In the genomic region with DNA sequence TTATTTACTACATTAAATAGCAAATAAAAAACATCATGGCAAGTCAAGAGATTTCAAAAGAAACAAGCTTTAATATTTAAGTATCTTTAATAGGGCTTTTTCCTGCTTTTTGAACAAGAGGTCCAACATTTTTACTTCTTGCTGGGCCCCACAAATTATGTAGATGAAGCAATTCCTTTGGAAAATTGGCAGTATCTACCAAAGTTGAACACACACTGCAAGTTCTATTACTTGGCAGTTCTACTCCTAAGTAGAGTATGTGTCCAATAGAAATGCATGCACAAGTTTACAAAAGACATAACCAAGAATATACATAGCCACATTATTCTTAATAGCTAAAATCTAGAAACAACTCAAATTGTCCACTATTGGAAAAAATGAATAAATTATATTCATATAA, we compare ENCODE assay signal across 25 cellular contexts. TPM values are rescaled to one million over a fixed set of nuclear protein-coding genes. Genes with fewer than 3 reads are reported as not detected.
DNase-seq lines count a peak whose midpoint lies in the region; ATAC-seq, FAIRE-seq and TF ChIP-seq lines count a peak whose summit lies in the region.
"Had no signal": no experiment of that assay in that cellular context is flagged by ENCODE, and none has a peak within 500 bp of the region (broad histone marks: within the 10 kb centered on the region; RNA-seq: fewer than 3 reads in every experiment).

No MANE protein-coding gene starts in this region.

- no peak overlapping the region for H3K14ac ChIP-seq in IMR-90 (replicated peaks; ENCODE audit: low read depth, low read length)

- H4K91ac ChIP-seq in IMR-90 (ENCODE audit: insufficient read depth, low read depth, low read length): no peak overlapping the region

- POLR2A ChIA-PET in IMR-90 (lab: Charles Lee; ENCODE audit: unreplicated experiment) (no interaction called here), endothelial cell of umbilical vein (lab: Charles Lee) (interaction anchor here (0.7 kb wide), 1 partner anchor 31 kb away, joined by 3 read pairs; no protein-coding TSS in a partner anchor)
- POLR2A ChIA-PET in CD8-positive, alpha-beta T cell (lab: Charles Lee): no interaction called here

- no peak overlapping the region for H3K27ac Mint-ChIP-seq in CD8-positive, alpha-beta T cell
- H3K27ac Mint-ChIP-seq: CD4-positive, alpha-beta T cell had no signal

- in situ Hi-C loops in IMR-90 (cut with MboI; ENCODE audit: low sequenced_read_pairs): no loop called here

- ATAC-seq in IMR-90 (ENCODE audit: low read depth) (peak; percentile 56; the same call in 1 of the 2 replicates), GM18909 (IDR thresholded peaks at IDR 0.05; ENCODE audit: poor library complexity, unreplicated experiment) (no peak)
- no peak for ATAC-seq in CD8-positive, alpha-beta T cell
- ATAC-seq: Right ventricle myocardium inferior had no signal

- H2AK9ac ChIP-seq in IMR-90 (replicated peaks; ENCODE audit: low read depth, low read length, poor library complexity): no peak overlapping the region

- no peak overlapping the region for H3K23ac ChIP-seq in IMR-90 (ENCODE audit: low read depth, low read length)

- H3K36me3 ChIP-seq in IMR-90 (ENCODE audit: control insufficient read depth, insufficient read depth, low read length) (no peaks in the 10 kb centered on the region), endothelial cell of umbilical vein (ENCODE audit: control insufficient read depth in 2 of 2, extremely low read depth in 1 of 2, insufficient read depth in 2 of 2, low read length in 2 of 2) (no peaks in the 10 kb centered on the region), hepatocyte (replicated peaks; ENCODE audit: insufficient read depth, low read depth) (no peaks in the 10 kb centered on the region), spleen (no peaks in the 10 kb centered on the region)
- H3K36me3 ChIP-seq in CD8-positive, alpha-beta T cell (ENCODE audit: insufficient read depth, low read length): no peaks in the 10 kb centered on the region
- H3K36me3 ChIP-seq: HAP-1, MG63, SJSA1 had no signal

- no peak overlapping the region for H3K4me3 Mint-ChIP-seq in CD8-positive, alpha-beta T cell
- H3K4me3 Mint-ChIP-seq: CD4-positive, alpha-beta T cell had no signal

- H3K4me1 ChIP-seq in IMR-90 (ENCODE audit: control insufficient read depth, insufficient read depth, low read length) (no peaks in the 10 kb centered on the region), endothelial cell of umbilical vein (ENCODE audit: control insufficient read depth, extremely low read depth, insufficient read depth, low read length) (peaks cover 12% of the 10 kb centered on the region), hepatocyte (ENCODE audit: insufficient read depth) (peaks cover 11% of the 10 kb centered on the region), spleen (peaks cover 0 to 32% (median 14%) of the 10 kb centered on the region in 6 donors)
- no peaks in the 10 kb centered on the region for H3K4me1 ChIP-seq in CD8-positive, alpha-beta T cell (ENCODE audit: insufficient read depth, low read length)
- H3K4me1 ChIP-seq: HAP-1, SJSA1 had no signal

- H3K27me3 ChIP-seq in IMR-90 (ENCODE audit: control insufficient read depth, insufficient read depth, low read length) (peaks cover 9% of the 10 kb centered on the region), endothelial cell of umbilical vein (ENCODE audit: control insufficient read depth in 2 of 2, insufficient read depth in 2 of 2, low read length in 2 of 2) (no peaks in the 10 kb centered on the region), hepatocyte (peaks cover 6% of the 10 kb centered on the region), spleen (replicated peaks in 1 of 7) (no peaks in the 10 kb centered on the region)
- H3K27me3 ChIP-seq in CD8-positive, alpha-beta T cell (ENCODE audit: insufficient read depth, low read length): no peaks in the 10 kb centered on the region
- H3K27me3 ChIP-seq: BLaER1 treated with 17β-estradiol and CSF1 and Interleukin-3, amounts not matched to agents 10 nM and 100 nM had no signal

- H2BK5ac ChIP-seq in IMR-90 (ENCODE audit: low read depth, low read length, poor library complexity, severe bottlenecking): no peak overlapping the region

- H3K9me1 ChIP-seq in IMR-90 (ENCODE audit: insufficient read depth, low read length) (no peaks in the 10 kb centered on the region), endothelial cell of umbilical vein (replicated peaks; ENCODE audit: control insufficient read depth, extremely low read depth, insufficient read depth, low read length) (no peaks in the 10 kb centered on the region)

- no peak overlapping the region for H3K4me3 ChIP-seq in IMR-90 (ENCODE audit: insufficient read depth, low read depth, low read length)
- no peak overlapping the region for H3K4me3 ChIP-seq in endothelial cell of umbilical vein (replicated peaks in 1 of 3; ENCODE audit: insufficient read depth in 1 of 3, low read depth in 1 of 3, low read length in 3 of 3)
- H3K4me3 ChIP-seq in hepatocyte: no peak overlapping the region
- H3K4me3 ChIP-seq in spleen: no peak overlapping the region
- no peak overlapping the region for H3K4me3 ChIP-seq in CD8-positive, alpha-beta T cell (ENCODE audit: low read depth, low read length)
- H3K4me3 ChIP-seq: BLaER1 treated with 17β-estradiol and CSF1 and Interleukin-3, amounts not matched to agents 10 nM and 100 nM; HAP-1; MG63; PC-9; SJSA1 had no signal

- no peak overlapping the region for H3K18ac ChIP-seq in IMR-90 (ENCODE audit: low read depth, low read length)

- H3K27me3 Mint-ChIP-seq in CD8-positive, alpha-beta T cell (ENCODE audit: low read depth): peaks cover 16% of the 10 kb centered on the region

- TF ChIP-seq CTCF in IMR-90 (conservative IDR thresholded peaks at IDR 0.05; ENCODE audit: low read depth, low read length) (no peak), endothelial cell of umbilical vein (IDR thresholded peaks at IDR 0.05; ENCODE audit: extremely low read depth in 1 of 2, insufficient read depth in 1 of 2, low read depth in 1 of 2, low read length in 2 of 2) (no peak), hepatocyte (IDR thresholded peaks at IDR 0.05; ENCODE audit: poor library complexity) (no peak), spleen (IDR thresholded peaks at IDR 0.05 in 8 of 11, conservative IDR thresholded peaks at IDR 0.05 in 3 of 11) (no peak)
- TF ChIP-seq CTCF in CD8-positive, alpha-beta T cell (IDR thresholded peaks at IDR 0.05): no peak

- H3K27ac ChIP-seq in IMR-90 (ENCODE audit: insufficient read depth, low read length): no peak overlapping the region
- H3K27ac ChIP-seq in endothelial cell of umbilical vein (ENCODE audit: insufficient read depth, low read depth, low read length): no peak overlapping the region
- H3K27ac ChIP-seq in hepatocyte: no peak overlapping the region
- peak overlapping the region in 6 of 8 donors; percentile 37 to 61 (median 52) for H3K27ac ChIP-seq in spleen
- no peak overlapping the region for H3K27ac ChIP-seq in CD8-positive, alpha-beta T cell (ENCODE audit: low read depth, low read length)
- H3K27ac ChIP-seq: BLaER1 treated with 17β-estradiol and CSF1 and Interleukin-3, amounts not matched to agents 10 nM and 100 nM; PC-9; SJSA1 had no signal

- no peaks in the 10 kb centered on the region for H3K9me3 Mint-ChIP-seq in CD8-positive, alpha-beta T cell
- H3K9me3 Mint-ChIP-seq: CD4-positive, alpha-beta T cell had no signal

- H3K79me2 ChIP-seq in endothelial cell of umbilical vein (ENCODE audit: control insufficient read depth, insufficient read depth, low read length): no peaks in the 10 kb centered on the region
- H3K79me2 ChIP-seq in hepatocyte: no peaks in the 10 kb centered on the region

- DNase-seq in IMR-90 (peak; percentile 12), endothelial cell of umbilical vein (ENCODE audit: low read depth, low spot score) (no peak), hepatocyte (ENCODE audit: low spot score) (no peak), spleen (no peak), SW 1271 (lab: John Stamatoyannopoulos, UW) (no peak)
- DNase-seq in CD8-positive, alpha-beta T cell: no peak
- DNase-seq: AML-193; CD4-positive, alpha-beta T cell; COR-L47; DMS53; GOT3; KBM-7; MG63; NCI-H1105 treated with DMSO at 0.1 percent for 48 hours; NCI-H2029; NCI-H446; NCI-H526 had no signal

- no peaks in the 10 kb centered on the region for H3K4me1 Mint-ChIP-seq in CD8-positive, alpha-beta T cell (ENCODE audit: low read depth)

- H2BK15ac ChIP-seq in IMR-90 (ENCODE audit: low read depth, low read length): no peak overlapping the region

- H4K20me1 ChIP-seq in IMR-90 (ENCODE audit: insufficient read depth, low read length) (no peaks in the 10 kb centered on the region), endothelial cell of umbilical vein (replicated peaks; ENCODE audit: control insufficient read depth, extremely low read depth, insufficient read depth, low read length) (no peaks in the 10 kb centered on the region), hepatocyte (ENCODE audit: insufficient read depth, poor library complexity, severe bottlenecking) (no peaks in the 10 kb centered on the region)
- H4K20me1 ChIP-seq: BLaER1 treated with 17β-estradiol and CSF1 and Interleukin-3, amounts not matched to agents 10 nM and 100 nM had no signal

- TF ChIP-seq POLR2A in IMR-90 (IDR thresholded peaks at IDR 0.05; ENCODE audit: low read depth, low read length) (no peak), endothelial cell of umbilical vein (IDR thresholded peaks at IDR 0.05; ENCODE audit: low read depth, low read length) (no peak), spleen (IDR thresholded peaks at IDR 0.05) (no peak)

- H3K56ac ChIP-seq in IMR-90 (ENCODE audit: extremely low read depth, insufficient read depth, low read length): no peak overlapping the region

- no peaks in the 10 kb centered on the region for H3K36me3 Mint-ChIP-seq in CD8-positive, alpha-beta T cell

- H3K4me2 ChIP-seq in IMR-90 (ENCODE audit: low read depth, low read length) (no peak overlapping the region), endothelial cell of umbilical vein (ENCODE audit: insufficient read depth, low read length) (peak overlapping the region; percentile 73), hepatocyte (peak overlapping the region; percentile 2)
- H3K4me2 ChIP-seq: PC-9 had no signal

- no peak for FAIRE-seq in endothelial cell of umbilical vein (lab: Jason Lieb, UNC)
- FAIRE-seq: HTR-8/SVneo had no signal

- H3K9me3 ChIP-seq in IMR-90 (ENCODE audit: control insufficient read depth, insufficient read depth, low read length): no peaks in the 10 kb centered on the region
- H3K9me3 ChIP-seq in endothelial cell of umbilical vein (replicated peaks; ENCODE audit: control insufficient read depth, insufficient read depth, low read length): no peaks in the 10 kb centered on the region
- no peaks in the 10 kb centered on the region for H3K9me3 ChIP-seq in hepatocyte (ENCODE audit: low read depth)
- no peaks in the 10 kb centered on the region for H3K9me3 ChIP-seq in spleen
- H3K9me3 ChIP-seq in CD8-positive, alpha-beta T cell (ENCODE audit: low read length): no peaks in the 10 kb centered on the region
- H3K9me3 ChIP-seq: HAP-1, MG63, SJSA1 had no signal

- no peak overlapping the region for H2BK120ac ChIP-seq in IMR-90 (ENCODE audit: low read depth, low read length)

- intact Hi-C loops in IMR-90 (cut with micrococcal nuclease) (no loop called here), endothelial cell of umbilical vein (cut with micrococcal nuclease) (no loop called here), spleen (cut with DNase I; ENCODE audit: low total_unique reads) (no loop called here)
- intact Hi-C loops in CD8-positive, alpha-beta T cell (cut with DNase I, micrococcal nuclease): no loop called here

- dilution Hi-C loops in IMR-90 (cut with HindIII; ENCODE audit: low sequenced_read_pairs, unreplicated experiment) (no loop called here), endothelial cell of umbilical vein (cut with MboI; ENCODE audit: extremely low pct_ligation_motif_present, low sequenced_read_pairs) (no loop called here)

- no peaks in the 10 kb centered on the region for H3K9me2 ChIP-seq in hepatocyte (replicated peaks; ENCODE audit: insufficient read depth)

- H3K4ac ChIP-seq in IMR-90 (ENCODE audit: low read depth, low read length): no peak overlapping the region

- CTCF ChIA-PET in IMR-90 (lab: Yijun Ruan, JAX) (interaction anchor here (0.7 kb wide), 2 partner anchors 145 to 911 kb away, joined by 3 to 6 read pairs; no protein-coding TSS in a partner anchor), endothelial cell of umbilical vein (lab: Charles Lee) (interaction anchor here (1.4 to 3.2 kb wide), 6 partner anchors 13 to 94 kb away, joined by 3 to 15 read pairs (median 6); a partner anchor contains a TSS)
- CTCF ChIA-PET in CD8-positive, alpha-beta T cell (lab: Charles Lee): no interaction called here

- no peak overlapping the region for H2BK20ac ChIP-seq in IMR-90 (ENCODE audit: low read depth, low read length)

- H4K8ac ChIP-seq in IMR-90 (ENCODE audit: low read depth in 2 of 2, low read length in 2 of 2): no peak overlapping the region

- H4K5ac ChIP-seq in IMR-90 (ENCODE audit: low read depth, low read length): no peak overlapping the region

- H3K79me1 ChIP-seq in IMR-90 (ENCODE audit: low read depth in 1 of 2, low read length in 2 of 2): no peaks in the 10 kb centered on the region

- no peak overlapping the region for H2AK5ac ChIP-seq in IMR-90 (ENCODE audit: low read depth, low read length)

- H2AFZ ChIP-seq in IMR-90 (replicated peaks; ENCODE audit: low read length, poor library complexity) (no peak overlapping the region), endothelial cell of umbilical vein (ENCODE audit: low read depth, low read length) (no peak overlapping the region), hepatocyte (no peak overlapping the region)
- H2AFZ ChIP-seq: PC-9 had no signal

- H3K9ac ChIP-seq in IMR-90 (ENCODE audit: low read depth, low read length): no peak overlapping the region
- H3K9ac ChIP-seq in endothelial cell of umbilical vein (replicated peaks; ENCODE audit: extremely low read depth, insufficient read depth, low read length): no peak overlapping the region
- H3K9ac ChIP-seq: BLaER1 treated with 17β-estradiol and CSF1 and Interleukin-3, amounts not matched to agents 10 nM and 100 nM had no signal

- no TSS peak for BruUV-seq in IMR-90 (replicated peaks; lab: Mats Ljungman, UMichigan)
- no TSS peak for BruUV-seq in endothelial cell of umbilical vein (replicated peaks; lab: Mats Ljungman, UMichigan)

- TF ChIP-seq RAD21 in IMR-90 (IDR thresholded peaks at IDR 0.05; ENCODE audit: low read length): no peak

RNA-seq across cellular contexts. Expression of a gene that starts 6.3 kb away (rescaled TPM):
- 59.3 and 89.7 TPM in 2 replicates for total RNA-seq in IMR-90 (2012; rRNA removed)
- 33.7 and 38.7 TPM in 2 replicates for polyA plus RNA-seq in IMR-90 (2012; rRNA removed)
- 79.5 and 106 TPM in 2 replicates for polyA plus RNA-seq in IMR-90 (2012; cell fraction: cytosol; rRNA removed)
- polyA plus RNA-seq in IMR-90 (2012; cell fraction: nucleus; rRNA removed; ENCODE audit: low replicate concordance): 12.2 and 34.5 TPM in 2 replicates
- total RNA-seq in endothelial cell of umbilical vein: 74.1 and 78.1 TPM in 2 replicates
- 363 and 370 TPM in 2 replicates for polyA plus RNA-seq in endothelial cell of umbilical vein
- 148 and 198 TPM in 2 replicates for polyA plus RNA-seq in endothelial cell of umbilical vein (2011; cell fraction: cytosol; rRNA removed)
- 62.3 and 69.5 TPM in 2 replicates for polyA plus RNA-seq in endothelial cell of umbilical vein (2011; cell fraction: nucleus; rRNA removed)
- polyA plus RNA-seq in endothelial cell of umbilical vein (2012): 72.7 and 85.8 TPM in 2 replicates
- polyA minus RNA-seq in endothelial cell of umbilical vein: 75.8 and 76.8 TPM in 2 replicates
- 24.6 TPM for polyA minus RNA-seq in endothelial cell of umbilical vein (2011; cell fraction: cytosol; rRNA and poly(A)+ RNA removed)
- 28.7 and 32.6 TPM in 2 replicates for polyA minus RNA-seq in endothelial cell of umbilical vein (2011; cell fraction: nucleus; rRNA and poly(A)+ RNA removed)
- 154 and 156 TPM in 2 replicates for total RNA-seq in hepatocyte
- polyA plus RNA-seq in hepatocyte: 180 and 212 TPM in 2 replicates
- 100 to 1,000 TPM; 114 to 257 (median 134) TPM for total RNA-seq in spleen
- 100 to 1,000 TPM in 2 of 3 donors, 10 to 100 TPM in 1; 93.4 to 132 (median 125) TPM for polyA plus RNA-seq in spleen
- 10 to 100 TPM; 22.4 to 22.7 TPM for total RNA-seq in CD8-positive, alpha-beta T cell

RNA-seq across cellular contexts. Expression of a gene that starts 12.9 kb away (rescaled TPM):
- total RNA-seq in IMR-90 (2012; rRNA removed): 0.72 and 1.1 TPM in 2 replicates
- polyA plus RNA-seq in IMR-90 (2012; rRNA removed): 0.34 and 0.53 TPM in 2 replicates
- polyA plus RNA-seq in IMR-90 (2012; cell fraction: cytosol; rRNA removed): 0.05 and 0.07 TPM in 2 replicates
- 0.13 and 1.0 TPM in 2 replicates for polyA plus RNA-seq in IMR-90 (2012; cell fraction: nucleus; rRNA removed; ENCODE audit: low replicate concordance)
- 7.4 and 8.5 TPM in 2 replicates for total RNA-seq in endothelial cell of umbilical vein
- 2.0 and 2.3 TPM in 2 replicates for polyA plus RNA-seq in endothelial cell of umbilical vein
- 3.0 and 3.2 TPM in 2 replicates for polyA plus RNA-seq in endothelial cell of umbilical vein (2011; cell fraction: cytosol; rRNA removed)
- 6.9 and 7.4 TPM in 2 replicates for polyA plus RNA-seq in endothelial cell of umbilical vein (2011; cell fraction: nucleus; rRNA removed)
- 1.2 and 2.1 TPM in 2 replicates for polyA plus RNA-seq in endothelial cell of umbilical vein (2012)
- 6.3 and 11.1 TPM in 2 replicates for polyA minus RNA-seq in endothelial cell of umbilical vein
- not detected for polyA minus RNA-seq in endothelial cell of umbilical vein (2011; cell fraction: cytosol; rRNA and poly(A)+ RNA removed)
- 6.0 and 7.9 TPM in 2 replicates for polyA minus RNA-seq in endothelial cell of umbilical vein (2011; cell fraction: nucleus; rRNA and poly(A)+ RNA removed)
- total RNA-seq in hepatocyte: 7.5 and 8.6 TPM in 2 replicates
- 1.2 and 1.8 TPM in 2 replicates for polyA plus RNA-seq in hepatocyte
- 100 to 1,000 TPM in 2 of 7 donors, 10 to 100 TPM in 5; 39.0 to 157 (median 79.6) TPM for total RNA-seq in spleen
- polyA plus RNA-seq in spleen: 1 to 10 TPM; 4.4 to 9.4 (median 5.7) TPM
- under 1 TPM in 1 of 2 experiments, not detected in 1; 0.08 TPM for total RNA-seq in CD8-positive, alpha-beta T cell
- total RNA-seq: G401, SJSA1 had no signal

RNA-seq across cellular contexts. Expression of a gene that starts 45.6 kb away (rescaled TPM):
- total RNA-seq in IMR-90 (2012; rRNA removed) (2.7 and 9.2 TPM in 2 replicates), endothelial cell of umbilical vein (34.0 and 35.6 TPM in 2 replicates), hepatocyte (17.4 and 20.3 TPM in 2 replicates), spleen (10 to 100 TPM in 4 of 7 donors, 1 to 10 TPM in 3; 6.5 to 21.7 (median 16.9) TPM)
- polyA plus RNA-seq in IMR-90 (2012; rRNA removed) (13.0 and 17.0 TPM in 2 replicates), endothelial cell of umbilical vein (3.4 and 4.0 TPM in 2 replicates), hepatocyte (41.1 and 41.4 TPM in 2 replicates), spleen (10 to 100 TPM; 13.9 to 21.1 (median 19.1) TPM)
- 0.54 and 0.95 TPM in 2 replicates for polyA plus RNA-seq in IMR-90 (2012; cell fraction: cytosol; rRNA removed)
- polyA plus RNA-seq in IMR-90 (2012; cell fraction: nucleus; rRNA removed; ENCODE audit: low replicate concordance): 0.14 and 2.2 TPM in 2 replicates
- 8.2 and 10.1 TPM in 2 replicates for polyA plus RNA-seq in endothelial cell of umbilical vein (2011; cell fraction: cytosol; rRNA removed)
- 2.7 and 4.8 TPM in 2 replicates for polyA plus RNA-seq in endothelial cell of umbilical vein (2011; cell fraction: nucleus; rRNA removed)
- 42.7 and 61.2 TPM in 2 replicates for polyA plus RNA-seq in endothelial cell of umbilical vein (2012)
- 1.8 and 2.3 TPM in 2 replicates for polyA minus RNA-seq in endothelial cell of umbilical vein
- polyA minus RNA-seq in endothelial cell of umbilical vein (2011; cell fraction: cytosol; rRNA and poly(A)+ RNA removed): 2.9 TPM
- polyA minus RNA-seq in endothelial cell of umbilical vein (2011; cell fraction: nucleus; rRNA and poly(A)+ RNA removed): 1.9 and 3.3 TPM in 2 replicates
- 10 to 100 TPM; 29.1 to 30.9 TPM for total RNA-seq in CD8-positive, alpha-beta T cell

Comparison
In these comparisons a context has a peak if more than half of its experiments do, and no peak if none do; other contexts are left out.
1. H3K27ac ChIP-seq: peak in spleen (6 of 8); none in IMR-90 (single experiment), endothelial cell of umbilical vein (single experiment), hepatocyte (single experiment) and CD8-positive, alpha-beta T cell (single experiment).